8 cellular contexts compared by ENCODE assay signal in the genomic region with DNA sequence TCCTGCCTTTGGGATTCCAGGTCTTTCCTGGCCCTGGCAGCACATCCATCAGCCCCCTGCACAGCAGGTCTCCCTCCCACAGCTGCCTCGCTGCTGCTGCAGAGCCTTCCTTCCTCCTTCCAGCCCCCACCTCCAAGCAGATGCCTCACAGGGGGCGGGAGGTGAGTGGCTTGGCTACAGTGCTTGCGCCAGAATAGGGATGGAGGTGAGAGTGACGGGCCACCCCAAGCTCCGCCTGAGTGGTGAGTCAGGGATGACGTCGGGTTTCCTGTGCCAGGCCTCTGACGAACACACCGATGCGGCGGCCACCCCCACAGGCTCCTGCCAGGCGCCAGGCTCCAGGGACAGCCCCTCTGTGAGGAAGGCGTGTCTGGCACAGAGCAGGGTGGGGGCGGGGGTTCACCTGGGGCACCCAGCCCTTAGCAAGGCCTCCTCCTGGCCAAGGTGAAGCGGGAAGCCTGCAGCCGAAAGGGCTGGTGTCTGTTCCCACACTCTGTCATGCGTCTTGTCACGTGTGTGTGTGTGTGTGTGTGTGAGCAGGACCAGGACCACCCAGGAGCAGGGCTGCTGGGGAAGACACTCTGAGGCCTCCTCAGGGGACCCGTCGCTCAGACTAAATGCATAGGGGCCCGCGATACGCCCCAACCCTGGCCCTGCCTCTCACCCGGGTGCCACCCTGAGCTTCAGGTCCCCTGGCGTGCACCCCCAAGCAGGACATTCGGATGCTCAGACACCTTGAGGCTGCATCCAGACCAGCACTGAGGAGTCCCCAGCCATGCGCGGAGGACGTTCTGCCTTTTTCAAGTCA. TPM values are rescaled to one million over a fixed set of nuclear protein-coding genes. Genes with fewer than 3 reads are reported as not detected.
DNase-seq lines count a peak whose midpoint lies in the region; ATAC-seq and TF ChIP-seq lines count a peak whose summit lies in the region.

No MANE protein-coding gene starts in this region.

- H3K4me1 ChIP-seq in lung (ENCODE audit: control insufficient read depth in 2 of 2, insufficient read depth in 2 of 2, low read length in 2 of 2), result peaks cover 0 to 15% of the 10 kb centered on the region in 2 donors

- peak; percentile 39 for ATAC-seq in HG02885 (IDR thresholded peaks at IDR 0.05; ENCODE audit: poor library complexity, unreplicated experiment)
- ATAC-seq in lung (ENCODE audit: insufficient read depth, low FRiP score), result peak; percentile 15
- ATAC-seq in GM19023 (IDR thresholded peaks at IDR 0.05; ENCODE audit: unreplicated experiment), result no peak

- 34 to 41% methylated on average over 29 of the region's 29 CpGs for WGBS in lung, 2 donors

- no peak overlapping the region for H3K27ac ChIP-seq in lung (ENCODE audit: low read depth in 1 of 2, low read length in 1 of 2)

- H3K4me3 ChIP-seq in lung, result no peak overlapping the region

- peak; percentile 76 for DNase-seq in NCI-H2171 treated with DMSO at 0.1 percent for 48 hours (lab: John Stamatoyannopoulos, UW)
- peak; percentile 93 to 96 for DNase-seq in activated CD4-positive, alpha-beta T cell treated with anti-CD3 and anti-CD28 coated beads for 24 hours (ENCODE audit: low read depth in 2 of 2)
- peak; percentile 35 for DNase-seq in cerebellar cortex (ENCODE audit: low spot score)
- peak; percentile 55 for DNase-seq in lung (ENCODE audit: low spot score)
- DNase-seq in stimulated activated CD8-positive, alpha-beta memory T cell treated with anti-CD3 and anti-CD28 coated beads, Interleukin-2, amount 100 ng/mL, for 48 hours (ENCODE audit: low read depth in 2 of 2), result peak; percentile 94 to 96

- no peaks in the 10 kb centered on the region for H3K27me3 ChIP-seq in lung (ENCODE audit: control insufficient read depth, insufficient read depth)

- no peaks in the 10 kb centered on the region for H3K36me3 ChIP-seq in lung (ENCODE audit: control insufficient read depth in 2 of 2, insufficient read depth in 2 of 2, low read length in 2 of 2)

- no peaks in the 10 kb centered on the region for H3K9me3 ChIP-seq in lung (ENCODE audit: control insufficient read depth in 2 of 2, insufficient read depth in 1 of 2, low read length in 1 of 2)

- no peak for TF ChIP-seq CTCF in lung (IDR thresholded peaks at IDR 0.05; ENCODE audit: control extremely low read depth, extremely low read depth)

- peak; percentile 47 for TF ChIP-seq POLR2A in GM15510 (IDR thresholded peaks at IDR 0.05; ENCODE audit: borderline replicate concordance, extremely low read depth, insufficient read length)

RNA-seq across cellular contexts. Expression of a gene that starts 3.4 kb away (rescaled TPM):
- total RNA-seq in lung, result 1 to 10 TPM; 4.4 to 7.3 TPM
- 10 to 100 TPM in 1 of 2 donors, 1 to 10 TPM in 1; 3.5 to 33.6 TPM for polyA plus RNA-seq in lung

RNA-seq across cellular contexts. Expression of a gene that starts 10.3 kb away (rescaled TPM):
- total RNA-seq in lung, result not detected
- under 1 TPM; 0.14 to 0.34 TPM for polyA plus RNA-seq in lung

RNA-seq across cellular contexts. Expression of a gene that starts 32.2 kb away (rescaled TPM):
- total RNA-seq in lung, result under 1 TPM; 0.21 to 0.88 TPM
- under 1 TPM; 0.25 to 0.31 TPM for polyA plus RNA-seq in lung

Comparison
In these comparisons a context has a peak if more than half of its experiments do, and no peak if none do; other contexts are left out.
1. DNase-seq: peak in every context shown above with its lines; median percentile 95 in stimulated activated CD8-positive, alpha-beta memory T cell treated with anti-CD3 and anti-CD28 coated beads, Interleukin-2, amount 100 ng/mL, for 48 hours; 94 in activated CD4-positive, alpha-beta T cell treated with anti-CD3 and anti-CD28 coated beads for 24 hours; 76 in NCI-H2171 treated with DMSO at 0.1 percent for 48 hours; 55 in lung; 35 in cerebellar cortex.